Comparison of ENCODE assay signal across 20 cellular contexts in the genomic region with DNA sequence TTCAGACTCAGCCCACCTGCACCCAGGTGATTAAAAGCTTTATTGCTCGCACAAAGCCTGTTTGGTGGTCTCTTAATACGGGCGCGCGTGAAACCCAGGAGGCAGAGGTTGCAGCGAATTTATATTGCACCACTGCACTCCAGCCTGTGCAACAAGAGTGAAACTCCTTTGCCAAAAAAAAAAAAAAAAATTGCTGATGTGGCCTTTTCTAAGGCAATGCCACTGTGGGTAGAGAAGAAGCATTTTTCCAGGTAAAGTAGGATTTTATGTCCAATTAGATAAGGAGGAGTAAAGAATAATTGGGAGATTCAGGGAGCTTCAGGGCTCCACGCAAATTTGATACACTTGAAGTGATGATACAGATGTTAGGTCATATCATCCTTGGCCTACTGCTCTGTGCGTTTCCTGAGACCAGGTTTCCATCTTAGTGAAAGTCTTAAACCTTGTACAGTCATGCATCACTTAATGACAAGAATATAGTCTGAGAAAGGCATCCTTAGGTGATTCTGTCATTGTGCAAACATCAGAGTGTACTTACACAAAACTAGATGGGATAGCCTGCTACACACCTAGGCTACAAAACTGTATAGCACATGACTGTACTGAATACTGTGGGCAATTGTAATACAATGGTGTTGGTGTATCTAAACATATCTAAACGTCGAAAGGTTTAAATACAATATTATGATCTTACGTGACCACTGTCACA.
DNase-seq lines count a peak whose midpoint lies in the region; ATAC-seq, FAIRE-seq and TF ChIP-seq lines count a peak whose summit lies in the region.
"Had no signal": no experiment of that assay in that cellular context is flagged by ENCODE, and none has a peak within 500 bp of the region (broad histone marks: within the 10 kb centered on the region; RNA-seq: fewer than 3 reads in every experiment).

No MANE protein-coding gene starts in this region.

- dilution Hi-C loops in IMR-90 (cut with HindIII; ENCODE audit: low sequenced_read_pairs, unreplicated experiment), result no loop called here

- TF ChIP-seq RAD21 in IMR-90 (IDR thresholded peaks at IDR 0.05; ENCODE audit: low read length) (no peak), H1 (IDR thresholded peaks at IDR 0.05 in 1 of 2, conservative IDR thresholded peaks at IDR 0.05 in 1 of 2; ENCODE audit: low read depth in 2 of 2, low read length in 2 of 2) (no peak)

- no peak overlapping the region for H2AK5ac ChIP-seq in H9 (ENCODE audit: insufficient read length, low read length)
- no peak overlapping the region for H2AK5ac ChIP-seq in IMR-90 (ENCODE audit: low read depth, low read length)
- no peak overlapping the region for H2AK5ac ChIP-seq in H1 (ENCODE audit: low read depth, low read length)
- peak overlapping the region; percentile 46 for H2AK5ac ChIP-seq in mesendoderm (ENCODE audit: low read length)

- peaks cover under 1 to 9% (median 5%) of the 10 kb centered on the region in 3 experiments; a peak in 6 of 7 replicates for H3K36me3 Mint-ChIP-seq in H9 (ENCODE audit: insufficient read depth in 1 of 3, low read depth in 3 of 3)
- no peaks in the 10 kb centered on the region for H3K36me3 Mint-ChIP-seq in activated CD8-positive, alpha-beta T cell treated with anti-CD3 and anti-CD28 coated beads for 36 hours (ENCODE audit: low read depth)
- H3K36me3 Mint-ChIP-seq: CD4-positive, CD25-positive, alpha-beta regulatory T cell; CD8-positive, alpha-beta T cell had no signal

- H3K4me3 ChIP-seq in IMR-90 (ENCODE audit: insufficient read depth, low read depth, low read length) (no peak overlapping the region), H1 (ENCODE audit: extremely low read depth in 1 of 4, insufficient read depth in 2 of 4, low read depth in 3 of 4, low read length in 4 of 4) (no peak overlapping the region), mesendoderm (ENCODE audit: low read length) (no peak overlapping the region)
- H3K4me3 ChIP-seq: BLaER1, GM23248, HAP-1 had no signal

- no peaks in the 10 kb centered on the region for H3K36me3 ChIP-seq in IMR-90 (ENCODE audit: control insufficient read depth, insufficient read depth, low read length)
- no peaks in the 10 kb centered on the region for H3K36me3 ChIP-seq in H1 (ENCODE audit: control insufficient read depth in 2 of 4, insufficient read depth in 4 of 4, low read length in 3 of 4)
- no peaks in the 10 kb centered on the region for H3K36me3 ChIP-seq in mesendoderm (ENCODE audit: control insufficient read depth, insufficient read depth, low read length)
- H3K36me3 ChIP-seq: BLaER1, HAP-1 had no signal

- no peaks in the 10 kb centered on the region for H3K27me3 ChIP-seq in H9 (ENCODE audit: insufficient read depth, low read length)
- H3K27me3 ChIP-seq in IMR-90 (ENCODE audit: control insufficient read depth, insufficient read depth, low read length), result no peaks in the 10 kb centered on the region
- no peaks in the 10 kb centered on the region for H3K27me3 ChIP-seq in H1 (replicated peaks in 1 of 4; ENCODE audit: control insufficient read depth in 3 of 4, extremely low read depth in 1 of 4, insufficient read depth in 3 of 4, low read length in 3 of 4)
- no peaks in the 10 kb centered on the region for H3K27me3 ChIP-seq in mesendoderm (ENCODE audit: insufficient read depth, low read length, poor library complexity)
- H3K27me3 ChIP-seq: BLaER1 had no signal

- TF ChIP-seq POLR2A in IMR-90 (IDR thresholded peaks at IDR 0.05; ENCODE audit: low read depth, low read length), result no peak
- TF ChIP-seq POLR2A in H1 (IDR thresholded peaks at IDR 0.05; ENCODE audit: control extremely low read depth in 1 of 2, low read depth in 2 of 2, low read length in 2 of 2), result no peak

- peak overlapping the region; percentile 48 for H2BK120ac ChIP-seq in H9 (ENCODE audit: low read depth, low read length, poor library complexity, severe bottlenecking)
- no peak overlapping the region for H2BK120ac ChIP-seq in IMR-90 (ENCODE audit: low read depth, low read length)
- no peak overlapping the region for H2BK120ac ChIP-seq in H1 (replicated peaks; ENCODE audit: low read depth, low read length)
- no peak overlapping the region for H2BK120ac ChIP-seq in mesendoderm (ENCODE audit: low read depth, low read length)

- H3K27ac ChIP-seq in H9 (ENCODE audit: insufficient read length, low read depth, low read length) (no peak overlapping the region), IMR-90 (ENCODE audit: insufficient read depth, low read length) (no peak overlapping the region), H1 (ENCODE audit: low read depth, low read length) (no peak overlapping the region), mesendoderm (ENCODE audit: low read depth, low read length) (no peak overlapping the region)
- H3K27ac ChIP-seq: BLaER1, C4-2B, GM23248 had no signal

- no peak overlapping the region for H3K4me2 ChIP-seq in H9 (ENCODE audit: insufficient read depth, insufficient read length, low read length)
- H3K4me2 ChIP-seq in IMR-90 (ENCODE audit: low read depth, low read length), result no peak overlapping the region
- no peak overlapping the region for H3K4me2 ChIP-seq in H1 (ENCODE audit: insufficient read depth in 1 of 2, low read depth in 2 of 2, low read length in 2 of 2)
- no peak overlapping the region for H3K4me2 ChIP-seq in mesendoderm (ENCODE audit: low read length)
- H3K4me2 ChIP-seq: BLaER1 had no signal

- peaks cover 7 to 13% of the 10 kb centered on the region in 2 experiments for H3K4me1 Mint-ChIP-seq in H9
- no peaks in the 10 kb centered on the region for H3K4me1 Mint-ChIP-seq in activated CD8-positive, alpha-beta T cell treated with anti-CD3 and anti-CD28 coated beads for 36 hours (ENCODE audit: low read depth)
- H3K4me1 Mint-ChIP-seq: B cell; CD4-positive, CD25-positive, alpha-beta regulatory T cell had no signal

- TF ChIP-seq CTCF in H9 (conservative IDR thresholded peaks at IDR 0.05) (no peak), IMR-90 (conservative IDR thresholded peaks at IDR 0.05; ENCODE audit: low read depth, low read length) (no peak), H1 (IDR thresholded peaks at IDR 0.05; ENCODE audit: control extremely low read depth in 1 of 3, insufficient read depth in 1 of 3, low read depth in 1 of 3, low read length in 3 of 3) (no peak)
- no peak for TF ChIP-seq CTCF in activated CD8-positive, alpha-beta T cell treated with anti-CD3 and anti-CD28 coated beads for 36 hours (IDR thresholded peaks at IDR 0.05)

- H2BK5ac ChIP-seq in H9 (ENCODE audit: insufficient read length, low read length), result no peak overlapping the region
- no peak overlapping the region for H2BK5ac ChIP-seq in IMR-90 (ENCODE audit: low read depth, low read length, poor library complexity, severe bottlenecking)
- no peak overlapping the region for H2BK5ac ChIP-seq in H1 (ENCODE audit: low read depth, low read length)
- H2BK5ac ChIP-seq in mesendoderm (ENCODE audit: low read length), result no peak overlapping the region

- H3K27me3 Mint-ChIP-seq in H9 (ENCODE audit: low read depth), result no peaks in the 10 kb centered on the region; the same call in 1 of the 2 replicates
- H3K27me3 Mint-ChIP-seq in activated CD8-positive, alpha-beta T cell treated with anti-CD3 and anti-CD28 coated beads for 36 hours, result no peaks in the 10 kb centered on the region
- H3K27me3 Mint-ChIP-seq: B cell; CD4-positive, CD25-positive, alpha-beta regulatory T cell had no signal

- BruUV-seq in IMR-90 (replicated peaks; lab: Mats Ljungman, UMichigan), result no TSS peak

- H2AFZ ChIP-seq in H9 (ENCODE audit: low read length), result no peak overlapping the region
- no peak overlapping the region for H2AFZ ChIP-seq in IMR-90 (replicated peaks; ENCODE audit: low read length, poor library complexity)
- H2AFZ ChIP-seq in H1 (ENCODE audit: low read length), result no peak overlapping the region
- H2AFZ ChIP-seq: GM23248 had no signal

- H3K23ac ChIP-seq in H9 (ENCODE audit: insufficient read length, low read depth, low read length) (no peak overlapping the region), IMR-90 (ENCODE audit: low read depth, low read length) (no peak overlapping the region), H1 (ENCODE audit: insufficient read length) (no peak overlapping the region), mesendoderm (ENCODE audit: low read length) (no peak overlapping the region)

- H3K9ac ChIP-seq in H9 (ENCODE audit: extremely low read depth, insufficient read length, low read length) (no peak overlapping the region), IMR-90 (ENCODE audit: low read depth, low read length) (no peak overlapping the region), H1 (replicated peaks in 1 of 4; ENCODE audit: extremely low read depth in 1 of 4, low read depth in 3 of 4, low read length in 3 of 4) (no peak overlapping the region), mesendoderm (ENCODE audit: low read length) (no peak overlapping the region)
- H3K9ac ChIP-seq: BLaER1, GM23248 had no signal

- no peaks in the 10 kb centered on the region for H3K79me1 ChIP-seq in H9 (ENCODE audit: insufficient read depth, low read depth, low read length, poor library complexity, severe bottlenecking)
- H3K79me1 ChIP-seq in IMR-90 (ENCODE audit: low read depth in 1 of 2, low read length in 2 of 2), result no peaks in the 10 kb centered on the region
- H3K79me1 ChIP-seq in H1 (ENCODE audit: low read depth, low read length), result no peaks in the 10 kb centered on the region
- H3K79me1 ChIP-seq in mesendoderm (ENCODE audit: low read length), result no peaks in the 10 kb centered on the region

- TF ChIP-seq EP300 in H1 (IDR thresholded peaks at IDR 0.05; ENCODE audit: borderline replicate concordance in 1 of 2, low read depth in 2 of 2, low read length in 2 of 2), result no peak

- H2BK20ac ChIP-seq in H9 (ENCODE audit: low read depth, low read length, poor library complexity, severe bottlenecking), result no peak overlapping the region
- H2BK20ac ChIP-seq in IMR-90 (ENCODE audit: low read depth, low read length), result no peak overlapping the region
- 0 out of 2 replicates have a peak overlapping the region, but pooled peaks have one; percentile 56 for H2BK20ac ChIP-seq in H1 (ENCODE audit: low read length)

- H3K9me1 ChIP-seq in IMR-90 (ENCODE audit: insufficient read depth, low read length), result no peaks in the 10 kb centered on the region

- no peak overlapping the region for H4K5ac ChIP-seq in H9 (ENCODE audit: insufficient read length, low read depth, low read length)
- no peak overlapping the region for H4K5ac ChIP-seq in IMR-90 (ENCODE audit: low read depth, low read length)
- H4K5ac ChIP-seq in H1 (ENCODE audit: insufficient read length, low read depth, low read length), result no peak overlapping the region
- H4K5ac ChIP-seq in mesendoderm (ENCODE audit: low read length), result no peak overlapping the region

- peaks cover 3 to 5% of the 10 kb centered on the region in 2 experiments for H3K9me3 Mint-ChIP-seq in H9
- no peaks in the 10 kb centered on the region for H3K9me3 Mint-ChIP-seq in activated CD8-positive, alpha-beta T cell treated with anti-CD3 and anti-CD28 coated beads for 36 hours
- H3K9me3 Mint-ChIP-seq: CD8-positive, alpha-beta T cell had no signal

- no peaks in the 10 kb centered on the region for H3K23me2 ChIP-seq in H9 (ENCODE audit: insufficient read length, low read depth, low read length, poor library complexity, severe bottlenecking)
- no peaks in the 10 kb centered on the region for H3K23me2 ChIP-seq in H1 (ENCODE audit: low read depth, low read length)

- H3K56ac ChIP-seq in H9 (ENCODE audit: insufficient read length, low read depth, low read length), result no peak overlapping the region
- H3K56ac ChIP-seq in IMR-90 (ENCODE audit: extremely low read depth, insufficient read depth, low read length), result no peak overlapping the region
- no peak overlapping the region for H3K56ac ChIP-seq in H1 (replicated peaks; ENCODE audit: insufficient read length, low read depth, low read length)
- no peak overlapping the region for H3K56ac ChIP-seq in mesendoderm (ENCODE audit: low read length)

- H3K14ac ChIP-seq in H9 (ENCODE audit: insufficient read depth, low read length) (no peak overlapping the region), IMR-90 (replicated peaks; ENCODE audit: low read depth, low read length) (no peak overlapping the region), H1 (ENCODE audit: insufficient read length) (no peak overlapping the region)

- H4K8ac ChIP-seq in H9 (replicated peaks; ENCODE audit: insufficient read length, low read depth, low read length) (no peak overlapping the region), IMR-90 (ENCODE audit: low read depth in 2 of 2, low read length in 2 of 2) (no peak overlapping the region), H1 (ENCODE audit: extremely low read depth, insufficient read depth, low read length) (no peak overlapping the region), mesendoderm (ENCODE audit: low read depth, low read length) (no peak overlapping the region)

- no peak for ATAC-seq in IMR-90 (ENCODE audit: low read depth)
- no peak for ATAC-seq in activated CD8-positive, alpha-beta T cell treated with anti-CD3 and anti-CD28 coated beads for 36 hours
- no peak for ATAC-seq in GM18502 (IDR thresholded peaks at IDR 0.05; ENCODE audit: poor library complexity, unreplicated experiment)
- ATAC-seq: CD8-positive, alpha-beta T cell had no signal

- H2BK12ac ChIP-seq in H9 (ENCODE audit: insufficient read length, low read depth, low read length) (no peak overlapping the region), H1 (ENCODE audit: low read depth, low read length) (no peak overlapping the region; the same call in 1 of the 2 replicates)

- no CpG with 5 or more reads among the region's 11 CpGs for WGBS in H9 (ENCODE audit: extremely low coverage, insufficient read length, low lambda C conversion rate)
- 83% methylated on average over 1 of the region's 11 CpGs; no CpG with 5 or more reads in 1 of the 2 experiments for WGBS in IMR-90 (ENCODE audit: extremely low coverage in 2 of 2, insufficient read length in 1 of 2), 2 experiments
- 95% methylated on average over 11 of the region's 11 CpGs; no CpG with 5 or more reads in 1 of the 2 experiments for WGBS in H1 (ENCODE audit: extremely low coverage in 1 of 2, insufficient coverage in 1 of 2, insufficient read length in 1 of 2, insufficient replicate concordance in 2 of 2, low coverage in 1 of 2, low lambda C conversion rate in 2 of 2, missing lambda C conversion rate in 1 of 2), 2 experiments
- WGBS in mesendoderm (ENCODE audit: extremely low coverage, insufficient coverage, low lambda C conversion rate), result no CpG with 5 or more reads among the region's 11 CpGs

- H2BK15ac ChIP-seq in H9 (ENCODE audit: low read depth, low read length) (no peak overlapping the region), IMR-90 (ENCODE audit: low read depth, low read length) (no peak overlapping the region), H1 (ENCODE audit: low read length) (no peak overlapping the region; the same call in 1 of the 2 replicates), mesendoderm (replicated peaks; ENCODE audit: low read depth) (no peak overlapping the region)

- H3K27ac Mint-ChIP-seq in H9, result no peak overlapping the region
- H3K27ac Mint-ChIP-seq in activated CD8-positive, alpha-beta T cell treated with anti-CD3 and anti-CD28 coated beads for 36 hours, result no peak overlapping the region
- H3K27ac Mint-ChIP-seq: B cell; CD4-positive, CD25-positive, alpha-beta regulatory T cell; CD8-positive, alpha-beta T cell had no signal

- H3T11ph ChIP-seq in H9 (ENCODE audit: low read length), result no peak overlapping the region

- no peak for FAIRE-seq in H1 (lab: Jason Lieb, UNC)
- FAIRE-seq: G401.6, GM12892, GM19239 had no signal

- H3K18ac ChIP-seq in H9 (ENCODE audit: insufficient read length, low read depth, low read length) (no peak overlapping the region), IMR-90 (ENCODE audit: low read depth, low read length) (no peak overlapping the region), H1 (ENCODE audit: extremely low read depth, low read length) (peak overlapping the region; percentile 5; the same call in 1 of the 2 replicates), mesendoderm (ENCODE audit: low read length) (no peak overlapping the region)

- POLR2A ChIA-PET in IMR-90 (lab: Charles Lee; ENCODE audit: unreplicated experiment), result no interaction called here
- POLR2A ChIA-PET in H1 (lab: Charles Lee; ENCODE audit: partially characterized antibody), result no interaction called here
- POLR2A ChIA-PET in activated CD8-positive, alpha-beta T cell treated with anti-CD3 and anti-CD28 coated beads for 36 hours (lab: Charles Lee), result no interaction called here

- no peaks in the 10 kb centered on the region for H3K4me1 ChIP-seq in H9 (ENCODE audit: insufficient read depth, low read length)
- no peaks in the 10 kb centered on the region for H3K4me1 ChIP-seq in IMR-90 (ENCODE audit: control insufficient read depth, insufficient read depth, low read length)
- H3K4me1 ChIP-seq in H1 (replicated peaks in 1 of 4; ENCODE audit: control insufficient read depth in 3 of 4, insufficient read depth in 4 of 4, low read length in 3 of 4), result peaks cover 0 to 3% (median 0%) of the 10 kb centered on the region in 4 experiments; a peak in 1 of 7 replicates
- no peaks in the 10 kb centered on the region for H3K4me1 ChIP-seq in mesendoderm (ENCODE audit: control insufficient read depth, low read depth, low read length)
- H3K4me1 ChIP-seq: HAP-1 had no signal

- intact Hi-C loops in IMR-90 (cut with micrococcal nuclease), result no loop called here
- intact Hi-C loops in activated CD8-positive, alpha-beta T cell treated with anti-CD3 and anti-CD28 coated beads for 36 hours (cut with micrococcal nuclease), result no loop called here

- no peak overlapping the region for H3K4me3 Mint-ChIP-seq in H9
- no peak overlapping the region for H3K4me3 Mint-ChIP-seq in activated CD8-positive, alpha-beta T cell treated with anti-CD3 and anti-CD28 coated beads for 36 hours
- H3K4me3 Mint-ChIP-seq: B cell; CD4-positive, CD25-positive, alpha-beta regulatory T cell; CD8-positive, alpha-beta T cell had no signal

- H4K20me1 ChIP-seq in H9 (ENCODE audit: control insufficient read depth, insufficient read depth, insufficient read length), result no peaks in the 10 kb centered on the region
- H4K20me1 ChIP-seq in IMR-90 (ENCODE audit: insufficient read depth, low read length), result no peaks in the 10 kb centered on the region
- H4K20me1 ChIP-seq in H1 (replicated peaks in 1 of 2; ENCODE audit: control insufficient read depth in 1 of 2, insufficient read depth in 2 of 2, low read length in 2 of 2), result no peaks in the 10 kb centered on the region
- H4K20me1 ChIP-seq: BLaER1 had no signal

- H4K91ac ChIP-seq in H9 (ENCODE audit: insufficient read length, low read depth, low read length) (no peak overlapping the region), IMR-90 (ENCODE audit: insufficient read depth, low read depth, low read length) (no peak overlapping the region), H1 (replicated peaks; ENCODE audit: insufficient read length, low read length) (no peak overlapping the region)

- H3K9me3 ChIP-seq in H9 (ENCODE audit: control insufficient read depth, low read depth, low read length) (no peaks in the 10 kb centered on the region), IMR-90 (ENCODE audit: control insufficient read depth, insufficient read depth, low read length) (no peaks in the 10 kb centered on the region), H1 (ENCODE audit: insufficient read depth in 2 of 2, low read depth in 1 of 2, low read length in 1 of 2) (no peaks in the 10 kb centered on the region)
- H3K9me3 ChIP-seq: BLaER1, Caco-2, HAP-1 had no signal

- CTCF ChIA-PET in IMR-90 (lab: Yijun Ruan, JAX) (no interaction called here), H1 (lab: Charles Lee; ENCODE audit: partially characterized antibody) (no interaction called here)
- CTCF ChIA-PET in activated CD8-positive, alpha-beta T cell treated with anti-CD3 and anti-CD28 coated beads for 36 hours (lab: Charles Lee), result no interaction called here

- in situ Hi-C loops in IMR-90 (cut with MboI; ENCODE audit: low sequenced_read_pairs), result no loop called here

- DNase-seq in H9 (no peak), IMR-90 (no peak), H1 (ENCODE audit: low read depth in 1 of 2, low spot score in 2 of 2) (no peak), mesendoderm (no peak)
- DNase-seq in activated CD8-positive, alpha-beta T cell treated with anti-CD3 and anti-CD28 coated beads for 36 hours, result no peak
- DNase-seq in activated CD4-positive, alpha-beta T cell treated with anti-CD3 and anti-CD28 coated beads, Interleukin-2, amount 50 U/mL, for 4 hours, result no peak
- DNase-seq: Caco-2; CD4-positive, CD25-positive, alpha-beta regulatory T cell; CD8-positive, alpha-beta T cell; DMS153; DND-41; GM23248 had no signal

- H2AK9ac ChIP-seq in IMR-90 (replicated peaks; ENCODE audit: low read depth, low read length, poor library complexity), result no peak overlapping the region

- H3K79me2 ChIP-seq in H9 (ENCODE audit: insufficient read depth, low read length) (no peaks in the 10 kb centered on the region), H1 (ENCODE audit: control insufficient read depth in 1 of 2, insufficient read depth in 2 of 2, low read length in 2 of 2) (no peaks in the 10 kb centered on the region), mesendoderm (ENCODE audit: control insufficient read depth, insufficient read depth, low read length) (no peaks in the 10 kb centered on the region)

- no peak overlapping the region for H3K4ac ChIP-seq in H9 (ENCODE audit: low read depth, low read length)
- H3K4ac ChIP-seq in IMR-90 (ENCODE audit: low read depth, low read length), result no peak overlapping the region
- H3K4ac ChIP-seq in H1 (replicated peaks; ENCODE audit: insufficient read length, low read depth, low read length), result no peak overlapping the region
- no peak overlapping the region for H3K4ac ChIP-seq in mesendoderm (ENCODE audit: low read depth, low read length)
